Comparison of ENCODE assay signal across 10 cellular contexts in the genomic region with DNA sequence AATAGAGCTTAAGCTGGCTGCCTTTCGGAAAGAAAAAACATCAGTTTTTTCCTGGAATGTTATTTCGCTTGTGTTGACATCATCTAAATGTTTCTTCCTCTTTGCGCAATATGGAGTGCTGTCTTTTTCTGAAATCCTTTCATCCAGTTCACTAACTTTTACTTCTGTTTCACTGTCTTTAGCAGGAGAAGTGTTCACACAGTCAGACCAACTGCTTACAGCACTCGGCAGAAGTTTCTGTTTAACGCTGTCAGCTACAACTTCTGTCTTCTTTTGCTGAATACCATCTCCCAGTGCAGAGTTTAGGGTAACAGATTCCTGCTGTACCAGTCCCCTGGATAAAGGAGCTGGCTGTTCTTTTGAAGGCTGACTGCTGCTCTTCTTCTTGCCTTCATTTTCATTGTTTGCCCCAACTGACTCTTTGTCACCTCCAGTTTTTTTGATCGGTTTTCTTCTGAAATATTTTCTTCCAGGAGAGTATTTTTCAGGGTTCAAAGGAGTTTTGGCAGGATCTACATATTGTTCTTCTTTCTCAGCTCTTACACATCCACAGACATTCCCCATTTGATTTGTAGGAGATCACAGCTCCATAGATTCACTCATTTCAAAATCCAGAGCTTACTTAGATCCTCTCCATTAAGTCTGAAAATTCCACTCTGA. TPM values are rescaled to one million over a fixed set of nuclear protein-coding genes. Genes with fewer than 3 reads are reported as not detected.
DNase-seq lines count a peak whose midpoint lies in the region; ATAC-seq lines count a peak whose summit lies in the region.
"Had no signal": no experiment of that assay in that cellular context is flagged by ENCODE, and none has a peak within 500 bp of the region (broad histone marks: within the 10 kb centered on the region; RNA-seq: fewer than 3 reads in every experiment).

No MANE protein-coding gene starts in this region.

- H3K9me3 ChIP-seq in adipocyte (ENCODE audit: control insufficient read depth, low read length): no peaks in the 10 kb centered on the region

- H3K27ac ChIP-seq in skin epidermis: peak overlapping the region in 19 of 21 experiments; percentile 12 to 87 (median 63)
- H3K27ac ChIP-seq: cardiac muscle cell had no signal

- ATAC-seq in left cardiac atrium: peak; percentile 60 to 69
- ATAC-seq in HG03460 (IDR thresholded peaks at IDR 0.05; ENCODE audit: unreplicated experiment): no peak

- H3K36me3 ChIP-seq in adipocyte (ENCODE audit: control insufficient read depth, insufficient read depth, low read length, severe bottlenecking) (no peaks in the 10 kb centered on the region), H7 (replicated peaks; ENCODE audit: control insufficient read depth, insufficient read depth, low read length) (no peaks in the 10 kb centered on the region)
- H3K36me3 ChIP-seq: cardiac muscle cell had no signal

- H3K4me1 ChIP-seq in adipocyte (ENCODE audit: control insufficient read depth, insufficient read depth, low read length): peaks cover 65% of the 10 kb centered on the region

- intact Hi-C loops in left cardiac atrium (cut with DNase I): no loop called here

- DNase-seq in GM04503 (ENCODE audit: low read depth) (peak; percentile 68), adipocyte (ENCODE audit: low read depth) (peak; percentile 79), left cardiac atrium (no peak), H7 (no peak), NCI-H345 treated with DMSO at 0.1 percent for 48 hours (lab: John Stamatoyannopoulos, UW; ENCODE audit: unreplicated experiment) (no peak), D341Med (ENCODE audit: low spot score) (no peak)
- DNase-seq: stimulated activated CD4-positive, alpha-beta T cell treated with anti-CD3 and anti-CD28 coated beads, Interleukin-15, amount 100 ng/mL, for 24 hours had no signal

- H3K9ac ChIP-seq in adipocyte (ENCODE audit: low read length): peak overlapping the region; percentile 84

- H3K4me3 ChIP-seq in adipocyte (ENCODE audit: low read length): peak overlapping the region; percentile 86
- peak overlapping the region in 4 of 7 experiments; percentile 7 to 26 (median 14) for H3K4me3 ChIP-seq in skin epidermis
- no peak overlapping the region for H3K4me3 ChIP-seq in H7 (ENCODE audit: insufficient read depth, low read depth, low read length)
- H3K4me3 ChIP-seq: cardiac muscle cell had no signal

- no peaks in the 10 kb centered on the region for H3K27me3 ChIP-seq in adipocyte (replicated peaks; ENCODE audit: control insufficient read depth, insufficient read depth, low read length)
- H3K27me3 ChIP-seq in H7 (ENCODE audit: control insufficient read depth, insufficient read depth, low read length): no peaks in the 10 kb centered on the region
- H3K27me3 ChIP-seq: cardiac muscle cell had no signal

RNA-seq across cellular contexts. Expression of gene DST, which starts 50.0 kb away (rescaled TPM):
- total RNA-seq in left cardiac atrium: 100 to 1,000 TPM; 190 to 213 TPM
- total RNA-seq in H7 (2014; rRNA removed; shearing (Covaris generic)): 49.2 and 57.9 TPM in 2 replicates

Comparison
In these comparisons a context has a peak if more than half of its experiments do, and no peak if none do; other contexts are left out.
1. DNase-seq: peak in GM04503 (single experiment) and adipocyte (single experiment); none in left cardiac atrium (single experiment), H7 (single experiment), NCI-H345 treated with DMSO at 0.1 percent for 48 hours (single experiment) and D341Med (single experiment).